Comparison of ENCODE assay signal across 8 cellular contexts in the genomic region with DNA sequence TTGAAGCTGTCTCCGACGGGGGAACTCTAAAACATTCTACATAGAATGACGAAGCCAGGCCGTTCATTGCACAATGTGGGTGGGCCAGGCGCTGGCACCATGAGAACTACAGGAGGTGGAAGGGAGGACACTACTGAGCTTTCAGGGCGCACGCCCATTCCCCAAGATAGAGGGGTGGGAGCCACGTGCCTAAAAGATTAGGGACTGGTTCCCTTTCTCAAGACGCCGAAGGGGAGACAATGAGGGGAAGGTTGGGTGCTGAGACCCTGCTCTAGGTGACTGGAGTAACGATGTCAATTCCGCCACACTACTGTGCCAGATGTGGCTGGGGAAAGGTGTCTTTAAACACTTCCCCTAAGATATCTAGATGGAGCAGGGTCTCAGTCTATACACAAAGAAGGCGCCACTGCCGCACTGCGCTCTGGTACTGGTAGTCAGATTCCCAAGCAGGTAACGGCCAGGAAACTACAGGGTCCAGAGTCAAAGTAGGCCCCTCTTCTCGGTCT. TPM values are rescaled to one million over a fixed set of nuclear protein-coding genes. Genes with fewer than 3 reads are reported as not detected.
A peak's percentile ranks its signal among the peaks of the same experiment; 100 is the strongest.
DNase-seq lines count a peak whose midpoint lies in the region; ATAC-seq and TF ChIP-seq lines count a peak whose summit lies in the region.

No MANE protein-coding gene starts in this region.

- in situ Hi-C loops in Panc1 (cut with HindIII; ENCODE audit: low pct_unique_long_range_greater_than_20kb, low sequenced_read_pairs), result no loop called here

- peaks cover 47 to 59% of the 10 kb centered on the region in 2 donors for H3K4me1 Mint-ChIP-seq in effector memory CD8-positive, alpha-beta T cell (ENCODE audit: low read depth in 2 of 2)

- CTCF ChIA-PET in Panc1 (lab: Charles Lee), result no interaction called here

- H3K27ac ChIP-seq in Panc1 (ENCODE audit: low read length), result peak overlapping the region; percentile 99

- peaks cover 2 to 7% of the 10 kb centered on the region in 2 donors for H3K9me3 Mint-ChIP-seq in effector memory CD8-positive, alpha-beta T cell

- no peaks in the 10 kb centered on the region for H3K27me3 Mint-ChIP-seq in effector memory CD8-positive, alpha-beta T cell

- H3K4me1 ChIP-seq in Panc1 (ENCODE audit: control insufficient read depth, insufficient read depth, low read length), result peaks cover 30% of the 10 kb centered on the region
- H3K4me1 ChIP-seq in mononuclear cell (ENCODE audit: insufficient read depth, low read length), result peaks cover 46% of the 10 kb centered on the region

- ATAC-seq in GM21381 (IDR thresholded peaks at IDR 0.05; ENCODE audit: unreplicated experiment) (peak; percentile 5), Panc1 (no peak)
- ATAC-seq in effector memory CD8-positive, alpha-beta T cell (replicated peaks), result no peak

- H3K4me3 ChIP-seq in Panc1 (ENCODE audit: low read depth in 2 of 2, low read length in 2 of 2), result peak overlapping the region; percentile 89 to 98
- peak overlapping the region; percentile 99 for H3K4me3 ChIP-seq in mononuclear cell (ENCODE audit: low read length)

- no peaks in the 10 kb centered on the region for H3K9me3 ChIP-seq in Panc1 (ENCODE audit: control insufficient read depth, insufficient read depth, low read depth, low read length)
- H3K9me3 ChIP-seq in mononuclear cell (ENCODE audit: low read depth, low read length), result no peaks in the 10 kb centered on the region

- H3K4me3 Mint-ChIP-seq in effector memory CD8-positive, alpha-beta T cell, result peak overlapping the region; percentile 99 to 100

- peaks cover 36% of the 10 kb centered on the region for H3K36me3 Mint-ChIP-seq in effector memory CD8-positive, alpha-beta T cell (ENCODE audit: insufficient read depth)

- intact Hi-C loops in Panc1 (cut with micrococcal nuclease; ENCODE audit: unreplicated experiment), result no loop called here

- H3K27me3 ChIP-seq in Panc1 (ENCODE audit: control insufficient read depth, insufficient read depth, low read length) (no peaks in the 10 kb centered on the region), mononuclear cell (ENCODE audit: insufficient read depth, low read length) (no peaks in the 10 kb centered on the region)

- BruUV-seq in Panc1 (replicated peaks; lab: Mats Ljungman, UMichigan), result no TSS peak

- POLR2A ChIA-PET in Panc1 (lab: Charles Lee), result no interaction called here

- TF ChIP-seq CTCF in AG09319 (IDR thresholded peaks at IDR 0.05; ENCODE audit: low read depth, low read length), result no peak
- no peak for TF ChIP-seq CTCF in Panc1 (IDR thresholded peaks at IDR 0.05)

- DNase-seq in AG09319 (ENCODE audit: extremely low read depth, low read depth), result peak; percentile 15
- DNase-seq in Panc1 (ENCODE audit: low read depth, low spot score), result no peak
- peak in 1 of 3 experiments; percentile 5 for DNase-seq in effector memory CD8-positive, alpha-beta T cell
- peak; percentile 57 for DNase-seq in ureter (ENCODE audit: low spot score)
- no peak for DNase-seq in SW480 (ENCODE audit: low spot score)
- DNase-seq in NCI-H2196 treated with DMSO at 0.1 percent for 48 hours (lab: John Stamatoyannopoulos, UW; ENCODE audit: unreplicated experiment), result no peak

- peaks cover 9% of the 10 kb centered on the region for H3K36me3 ChIP-seq in Panc1 (ENCODE audit: control insufficient read depth, insufficient read depth, low read length)

- peak overlapping the region; percentile 100 for H3K27ac Mint-ChIP-seq in effector memory CD8-positive, alpha-beta T cell

RNA-seq across cellular contexts. Expression of a gene that starts 0.8 kb away (rescaled TPM):
- 347 TPM for total RNA-seq in Panc1 (2021; ENCODE audit: unreplicated experiment)
- polyA plus RNA-seq in Panc1 (2012; ENCODE audit: insufficient read length), result 170 TPM
- 921 TPM for total RNA-seq in mononuclear cell
- 612 TPM for total RNA-seq in ureter

RNA-seq across cellular contexts. Expression of a gene that starts 23.5 kb away (rescaled TPM):
- 29.7 TPM for total RNA-seq in Panc1 (2021; ENCODE audit: unreplicated experiment)
- polyA plus RNA-seq in Panc1 (2012; ENCODE audit: insufficient read length), result 22.7 TPM
- total RNA-seq in mononuclear cell, result 38.6 TPM
- total RNA-seq in ureter, result 40.6 TPM

RNA-seq across cellular contexts. Expression of a gene that starts 40.4 kb away (rescaled TPM):
- total RNA-seq in Panc1 (2021; ENCODE audit: unreplicated experiment), result 50.2 TPM
- polyA plus RNA-seq in Panc1 (2012; ENCODE audit: insufficient read length), result 20.0 TPM
- 77.6 TPM for total RNA-seq in mononuclear cell
- 21.7 TPM for total RNA-seq in ureter

Comparison
In these comparisons a context has a peak if more than half of its experiments do, and no peak if none do; other contexts are left out.
1. DNase-seq: peak in AG09319 (single experiment) and ureter (single experiment); none in Panc1 (single experiment), SW480 (single experiment) and NCI-H2196 treated with DMSO at 0.1 percent for 48 hours (single experiment).